ENCODE assay signal across 22 cellular contexts in genomic region chr20:16005612-16006493, GRCh38.
DNase-seq lines count a peak whose midpoint lies in the region; ATAC-seq and TF ChIP-seq lines count a peak whose summit lies in the region.
"Had no signal": no experiment of that assay in that cellular context is flagged by ENCODE, and none has a peak within 500 bp of the region (broad histone marks: within the 10 kb centered on the region; RNA-seq: fewer than 3 reads in every experiment).

No MANE protein-coding gene starts in this region.

- TF ChIP-seq CTCF in upper lobe of right lung (IDR thresholded peaks at IDR 0.05), result no peak

- H3K4me3 Mint-ChIP-seq in activated CD8-positive, alpha-beta memory T cell treated with anti-CD3 and anti-CD28 coated beads, Interleukin-2, amount 10 ng/mL, durations not matched to agents 7 days and 5 days, result no peak overlapping the region
- H3K4me3 Mint-ChIP-seq: activated CD4-positive, alpha-beta memory T cell treated with anti-CD3 and anti-CD28 coated beads for 36 hours; activated naive CD8-positive, alpha-beta T cell treated with anti-CD3 and anti-CD28 coated beads, Interleukin-2, amount 10 ng/mL, durations not matched to agents 7 days and 5 days; memory B cell had no signal

- ATAC-seq in HG03460 (IDR thresholded peaks at IDR 0.05; ENCODE audit: unreplicated experiment), result no peak
- ATAC-seq in HG03045 (IDR thresholded peaks at IDR 0.05; ENCODE audit: unreplicated experiment), result no peak
- ATAC-seq in upper lobe of right lung, result no peak
- ATAC-seq in activated CD8-positive, alpha-beta memory T cell treated with anti-CD3 and anti-CD28 coated beads, Interleukin-2, amount 10 ng/mL, durations not matched to agents 7 days and 5 days, result no peak
- ATAC-seq: activated CD4-positive, CD25-positive, alpha-beta regulatory T cell treated with anti-CD3 and anti-CD28 coated beads, Interleukin-2, amount 50 U/mL, for 24 hours; heart left ventricle; K562; left colon had no signal

- peak overlapping the region; percentile 33 for H2AFZ ChIP-seq in neuron (ENCODE audit: low read depth, low read length)

- intact Hi-C loops in upper lobe of right lung (cut with DNase I), result no loop called here

- H3K4me1 ChIP-seq in neuron (ENCODE audit: insufficient read depth, low read length) (peaks cover 13% of the 10 kb centered on the region), upper lobe of right lung (no peaks in the 10 kb centered on the region)

- DNase-seq in H7 (peak; percentile 18), NCI-H524 treated with DMSO at 0.1 percent for 48 hours (lab: John Stamatoyannopoulos, UW) (peak; percentile 98), cerebellum (ENCODE audit: low spot score) (peak; percentile 60), upper lobe of right lung (no peak)
- DNase-seq in activated CD8-positive, alpha-beta memory T cell treated with anti-CD3 and anti-CD28 coated beads, Interleukin-2, amount 10 ng/mL, durations not matched to agents 7 days and 5 days, result no peak
- DNase-seq: activated CD4-positive, alpha-beta memory T cell treated with anti-CD3 and anti-CD28 coated beads for 36 hours; activated naive CD8-positive, alpha-beta T cell treated with anti-CD3 and anti-CD28 coated beads, Interleukin-2, amount 10 ng/mL, durations not matched to agents 7 days and 5 days; effector CD4-positive, alpha-beta T cell; heart left ventricle; left colon; NCI-H1436 treated with DMSO at 0.1 percent for 48 hours; NCI-H2107; Right ventricle myocardium superior had no signal

- H3K27me3 Mint-ChIP-seq in activated CD8-positive, alpha-beta memory T cell treated with anti-CD3 and anti-CD28 coated beads, Interleukin-2, amount 10 ng/mL, durations not matched to agents 7 days and 5 days, result no peaks in the 10 kb centered on the region
- H3K27me3 Mint-ChIP-seq: activated CD4-positive, alpha-beta memory T cell treated with anti-CD3 and anti-CD28 coated beads for 36 hours; activated naive CD8-positive, alpha-beta T cell treated with anti-CD3 and anti-CD28 coated beads, Interleukin-2, amount 10 ng/mL, durations not matched to agents 7 days and 5 days had no signal

- no peak overlapping the region for H3K27ac Mint-ChIP-seq in activated CD8-positive, alpha-beta memory T cell treated with anti-CD3 and anti-CD28 coated beads, Interleukin-2, amount 10 ng/mL, durations not matched to agents 7 days and 5 days
- H3K27ac Mint-ChIP-seq: activated CD4-positive, alpha-beta memory T cell treated with anti-CD3 and anti-CD28 coated beads for 36 hours; activated naive CD8-positive, alpha-beta T cell treated with anti-CD3 and anti-CD28 coated beads, Interleukin-2, amount 10 ng/mL, durations not matched to agents 7 days and 5 days; activated T-helper 2 cell treated with anti-CD3 and anti-CD28 coated beads, Interferon-gamma antibody, Interleukin-2, Interleukin-4, amounts not matched to agents 10 μg/mL and 5 μg/mL and 100 μg/mL, durations not matched to agents 14 hours and 24 hours and 36 hours; memory B cell had no signal

- no peak overlapping the region for H3K27ac ChIP-seq in upper lobe of right lung
- H3K27ac ChIP-seq: C4-2B, heart left ventricle had no signal

- H3K4me1 Mint-ChIP-seq in activated CD8-positive, alpha-beta memory T cell treated with anti-CD3 and anti-CD28 coated beads, Interleukin-2, amount 10 ng/mL, durations not matched to agents 7 days and 5 days, result no peaks in the 10 kb centered on the region
- H3K4me1 Mint-ChIP-seq: activated naive CD8-positive, alpha-beta T cell treated with anti-CD3 and anti-CD28 coated beads, Interleukin-2, amount 10 ng/mL, durations not matched to agents 7 days and 5 days; memory B cell had no signal

- H3K4me3 ChIP-seq in H7 (ENCODE audit: insufficient read depth, low read depth, low read length) (no peak overlapping the region), neuron (ENCODE audit: low read length) (no peak overlapping the region), upper lobe of right lung (no peak overlapping the region)
- H3K4me3 ChIP-seq: heart left ventricle, K562, smooth muscle cell had no signal

- no peaks in the 10 kb centered on the region for H3K27me3 ChIP-seq in H7 (ENCODE audit: control insufficient read depth, insufficient read depth, low read length)
- no peaks in the 10 kb centered on the region for H3K27me3 ChIP-seq in neuron (ENCODE audit: insufficient read depth, low read length)
- no peaks in the 10 kb centered on the region for H3K27me3 ChIP-seq in upper lobe of right lung
- H3K27me3 ChIP-seq: heart left ventricle had no signal

- H3K9me3 Mint-ChIP-seq in activated CD8-positive, alpha-beta memory T cell treated with anti-CD3 and anti-CD28 coated beads, Interleukin-2, amount 10 ng/mL, durations not matched to agents 7 days and 5 days (ENCODE audit: low read depth), result peaks cover 2% of the 10 kb centered on the region
- H3K9me3 Mint-ChIP-seq: activated CD4-positive, alpha-beta memory T cell treated with anti-CD3 and anti-CD28 coated beads for 36 hours; memory B cell had no signal

- CTCF ChIA-PET in activated CD8-positive, alpha-beta memory T cell treated with anti-CD3 and anti-CD28 coated beads, Interleukin-2, amount 10 ng/mL, durations not matched to agents 7 days and 5 days (lab: Charles Lee), result no interaction called here

- no peaks in the 10 kb centered on the region for H3K36me3 ChIP-seq in H7 (replicated peaks; ENCODE audit: control insufficient read depth, insufficient read depth, low read length)
- H3K36me3 ChIP-seq in neuron (ENCODE audit: insufficient read depth, low read length), result no peaks in the 10 kb centered on the region
- H3K36me3 ChIP-seq in upper lobe of right lung, result no peaks in the 10 kb centered on the region
- H3K36me3 ChIP-seq: heart left ventricle had no signal

- peaks cover 2% of the 10 kb centered on the region for H3K9me3 ChIP-seq in neuron (ENCODE audit: low read length)
- no peaks in the 10 kb centered on the region for H3K9me3 ChIP-seq in upper lobe of right lung
- H3K9me3 ChIP-seq: heart left ventricle had no signal

- H3K36me3 Mint-ChIP-seq in activated CD8-positive, alpha-beta memory T cell treated with anti-CD3 and anti-CD28 coated beads, Interleukin-2, amount 10 ng/mL, durations not matched to agents 7 days and 5 days, result no peaks in the 10 kb centered on the region
- H3K36me3 Mint-ChIP-seq: activated CD4-positive, alpha-beta memory T cell treated with anti-CD3 and anti-CD28 coated beads for 36 hours; activated naive CD8-positive, alpha-beta T cell treated with anti-CD3 and anti-CD28 coated beads, Interleukin-2, amount 10 ng/mL, durations not matched to agents 7 days and 5 days; memory B cell had no signal

Comparison
In these comparisons a context has a peak if more than half of its experiments do, and no peak if none do; other contexts are left out.
1. DNase-seq: peak in H7 (single experiment), NCI-H524 treated with DMSO at 0.1 percent for 48 hours (single experiment) and cerebellum (single experiment); none in upper lobe of right lung (single experiment) and activated CD8-positive, alpha-beta memory T cell treated with anti-CD3 and anti-CD28 coated beads, Interleukin-2, amount 10 ng/mL, durations not matched to agents 7 days and 5 days (single experiment).